10 cellular contexts compared by ENCODE assay signal in genomic region chr16:89009343-89010209, GRCh38. TPM values are rescaled to one million over a fixed set of nuclear protein-coding genes. Genes with fewer than 3 reads are reported as not detected.
DNase-seq lines count a peak whose midpoint lies in the region; ATAC-seq and TF ChIP-seq lines count a peak whose summit lies in the region.
"Had no signal": no experiment of that assay in that cellular context is flagged by ENCODE, and none has a peak within 500 bp of the region (broad histone marks: within the 10 kb centered on the region; RNA-seq: fewer than 3 reads in every experiment).

No MANE protein-coding gene starts in this region.

- peaks cover 3% of the 10 kb centered on the region for H3K9me3 Mint-ChIP-seq in endodermal cell
- H3K9me3 Mint-ChIP-seq in natural killer cell treated with Interleukin-12 subunit alpha and Interleukin-12 subunit beta and Interleukin-15 and Interleukin-18, amount 100 ng/mL, for 72 hours = peaks cover 10% of the 10 kb centered on the region

- intact Hi-C loops in transverse colon (cut with DNase I; ENCODE audit: low total_unique reads) = no loop called here

- no peak overlapping the region for H3K4me3 Mint-ChIP-seq in endodermal cell
- no peak overlapping the region for H3K4me3 Mint-ChIP-seq in natural killer cell treated with Interleukin-12 subunit alpha and Interleukin-12 subunit beta and Interleukin-15 and Interleukin-18, amount 100 ng/mL, for 72 hours

- H3K4me1 Mint-ChIP-seq in endodermal cell = no peaks in the 10 kb centered on the region
- H3K4me1 Mint-ChIP-seq in natural killer cell treated with Interleukin-12 subunit alpha and Interleukin-12 subunit beta and Interleukin-15 and Interleukin-18, amount 100 ng/mL, for 72 hours (ENCODE audit: low read depth in 2 of 2) = peaks cover 9% of the 10 kb centered on the region in 2 donors

- in situ Hi-C loops in GM23248 (cut with MboI) = no loop called here
- in situ Hi-C loops in transverse colon (cut with MboI; ENCODE audit: low pct_ligation_motif_present in 1 of 4, low pct_unique_long_range_greater_than_20kb in 1 of 4, low sequenced_read_pairs in 3 of 4) = no loop called here

- H3K9me3 ChIP-seq in GM23248 (ENCODE audit: low read depth) (no peaks in the 10 kb centered on the region), endodermal cell (ENCODE audit: control insufficient read depth, low read length) (no peaks in the 10 kb centered on the region), transverse colon (no peaks in the 10 kb centered on the region)
- H3K9me3 ChIP-seq: vagina had no signal

- H2AFZ ChIP-seq in GM23248 = no peak overlapping the region

- no peaks in the 10 kb centered on the region for H4K20me1 ChIP-seq in GM23248 (ENCODE audit: insufficient read depth)

- no peak overlapping the region for H3K27ac Mint-ChIP-seq in endodermal cell
- no peak overlapping the region for H3K27ac Mint-ChIP-seq in natural killer cell treated with Interleukin-12 subunit alpha and Interleukin-12 subunit beta and Interleukin-15 and Interleukin-18, amount 100 ng/mL, for 72 hours

- TF ChIP-seq EP300 in transverse colon (IDR thresholded peaks at IDR 0.05; ENCODE audit: low read depth) = no peak

- TF ChIP-seq POLR2A in transverse colon (IDR thresholded peaks at IDR 0.05) = no peak

- H3K9ac ChIP-seq in GM23248 (no peak overlapping the region), endodermal cell (ENCODE audit: extremely low read depth, low read length, poor library complexity, severe bottlenecking) (no peak overlapping the region)

- no peak overlapping the region for H3K27ac ChIP-seq in GM23248
- H3K27ac ChIP-seq in endodermal cell (ENCODE audit: low read depth, low read length) = no peak overlapping the region
- no peak overlapping the region for H3K27ac ChIP-seq in transverse colon
- H3K27ac ChIP-seq: vagina had no signal

- no peaks in the 10 kb centered on the region for H3K36me3 Mint-ChIP-seq in endodermal cell (ENCODE audit: low read depth)
- no peaks in the 10 kb centered on the region for H3K36me3 Mint-ChIP-seq in natural killer cell treated with Interleukin-12 subunit alpha and Interleukin-12 subunit beta and Interleukin-15 and Interleukin-18, amount 100 ng/mL, for 72 hours

- H3K36me3 ChIP-seq in GM23248 (ENCODE audit: low read depth) (no peaks in the 10 kb centered on the region), endodermal cell (ENCODE audit: control insufficient read depth, insufficient read depth, low read length) (no peaks in the 10 kb centered on the region), transverse colon (no peaks in the 10 kb centered on the region)
- H3K36me3 ChIP-seq: vagina had no signal

- no peaks in the 10 kb centered on the region for H3K4me1 ChIP-seq in GM23248 (ENCODE audit: insufficient read depth)
- no peaks in the 10 kb centered on the region for H3K4me1 ChIP-seq in endodermal cell (ENCODE audit: control insufficient read depth, insufficient read depth, low read length)
- no peaks in the 10 kb centered on the region for H3K4me1 ChIP-seq in transverse colon
- H3K4me1 ChIP-seq: vagina had no signal

- no peaks in the 10 kb centered on the region for H3K9me2 ChIP-seq in GM23248 (ENCODE audit: insufficient read depth)

- DNase-seq in GM23248 (peak; percentile 36), NCI-H460 (ENCODE audit: extremely low read depth, low read depth) (peak; percentile 12), endodermal cell (peak; percentile 82), transverse colon (no peak)
- DNase-seq in natural killer cell treated with Interleukin-12 subunit alpha and Interleukin-12 subunit beta and Interleukin-15 and Interleukin-18, amount 100 ng/mL, for 72 hours (ENCODE audit: low spot score) = peak; percentile 62

- no peak overlapping the region for H3K4me3 ChIP-seq in GM23248
- no peak overlapping the region for H3K4me3 ChIP-seq in endodermal cell (ENCODE audit: low read length)
- H3K4me3 ChIP-seq in transverse colon = no peak overlapping the region
- H3K4me3 ChIP-seq: vagina had no signal

- peaks cover 11% of the 10 kb centered on the region for H3K27me3 ChIP-seq in GM23248 (replicated peaks; ENCODE audit: insufficient read depth)
- no peaks in the 10 kb centered on the region for H3K27me3 ChIP-seq in endodermal cell (ENCODE audit: control insufficient read depth, insufficient read depth, low read length, poor library complexity, severe bottlenecking)
- peaks cover 21% of the 10 kb centered on the region for H3K27me3 ChIP-seq in transverse colon
- H3K27me3 ChIP-seq: vagina had no signal

- no peak for TF ChIP-seq CTCF in endodermal cell (conservative IDR thresholded peaks at IDR 0.05)
- TF ChIP-seq CTCF in transverse colon (IDR thresholded peaks at IDR 0.05) = no peak

- peaks cover 17% of the 10 kb centered on the region for H3K27me3 Mint-ChIP-seq in endodermal cell (ENCODE audit: insufficient read depth)
- H3K27me3 Mint-ChIP-seq in natural killer cell treated with Interleukin-12 subunit alpha and Interleukin-12 subunit beta and Interleukin-15 and Interleukin-18, amount 100 ng/mL, for 72 hours = peaks cover 23 to 31% of the 10 kb centered on the region in 2 donors

- no peak overlapping the region for H3K4me2 ChIP-seq in GM23248 (ENCODE audit: unreplicated experiment)

- 40% methylated on average over 17 of the region's 17 CpGs for WGBS in GM23248 (ENCODE audit: low coverage in 1 of 2, low lambda C conversion rate in 2 of 2, missing lambda C conversion rate in 2 of 2), 2 experiments
- WGBS in endodermal cell (ENCODE audit: insufficient coverage in 1 of 2, insufficient read length in 1 of 2), 2 experiments = 56 to 71% methylated on average over 5 to 17 of the region's 17 CpGs
- WGBS in transverse colon (ENCODE audit: low coverage in 1 of 2), 2 donors = 17 to 58% methylated on average over 2 to 17 of the region's 17 CpGs

- ATAC-seq in natural killer cell treated with Interleukin-12 subunit alpha and Interleukin-12 subunit beta and Interleukin-15 and Interleukin-18, amount 100 ng/mL, for 72 hours = peak; percentile 25 to 59
- ATAC-seq in GM19452 (IDR thresholded peaks at IDR 0.05; ENCODE audit: unreplicated experiment) = no peak
- ATAC-seq in HG02852 (IDR thresholded peaks at IDR 0.05; ENCODE audit: unreplicated experiment) = no peak
- ATAC-seq in HG03159 (IDR thresholded peaks at IDR 0.05; ENCODE audit: unreplicated experiment) = no peak
- ATAC-seq: Panc1 had no signal

- H3K79me2 ChIP-seq in GM23248 (ENCODE audit: insufficient read depth) = no peaks in the 10 kb centered on the region

- no peaks in the 10 kb centered on the region for H3F3A ChIP-seq in GM23248 (ENCODE audit: insufficient read depth)

RNA-seq across cellular contexts. Expression of gene CBFA2T3, which starts 32.6 kb away (rescaled TPM):
- not detected in 2 replicates for total RNA-seq in GM23248 (2014; rRNA removed; shearing (Covaris generic))
- 0.08 TPM in 1 of 2 replicates, not detected in the other for polyA plus RNA-seq in GM23248 (2016; fragmentation: Nextera tagmentation; extraction: Ambion mirVana)
- total RNA-seq in NCI-H460 (2014; rRNA removed; shearing (Covaris generic)) = not detected in 2 replicates
- polyA plus RNA-seq in NCI-H460 (2014; cell fraction: nucleus; rRNA removed) = not detected in 2 replicates
- total RNA-seq in endodermal cell (1 to 10 TPM; 1.0 to 3.1 TPM), transverse colon (10 to 100 TPM in 1 of 4 donors, 1 to 10 TPM in 3; 4.0 to 18.5 (median 5.5) TPM)
- 5.5 TPM for polyA plus RNA-seq in endodermal cell (2013, experiment 1 of 2)
- polyA plus RNA-seq in endodermal cell (2013, experiment 2 of 2) = 4.3 TPM
- 1 to 10 TPM; 2.3 to 2.9 TPM for total RNA-seq in natural killer cell treated with Interleukin-12 subunit alpha and Interleukin-12 subunit beta and Interleukin-15 and Interleukin-18, amount 100 ng/mL, for 72 hours

Comparison
In these comparisons a context has a peak if more than half of its experiments do, and no peak if none do; other contexts are left out.
1. ATAC-seq: peak in natural killer cell treated with Interleukin-12 subunit alpha and Interleukin-12 subunit beta and Interleukin-15 and Interleukin-18, amount 100 ng/mL, for 72 hours (2 of 2); none in GM19452 (single experiment), HG02852 (single experiment) and HG03159 (single experiment).